Comparison of ENCODE assay signal across 22 cellular contexts in genomic region chr2:102085238-102085637, GRCh38.
"Had no signal": no experiment of that assay in that cellular context is flagged by ENCODE, and none has a peak within 500 bp of the region (broad histone marks: within the 10 kb centered on the region; RNA-seq: fewer than 3 reads in every experiment).

No MANE protein-coding gene starts in this region.

- DNase-seq: cerebellar nuclear complex; cortex of kidney; effector memory CD8-positive, alpha-beta T cell; erythroblast; esophagus squamous epithelium; foreskin melanocyte; hypothalamus; natural killer cell; pancreas; right cardiac atrium; stimulated activated CD4-positive, alpha-beta T cell treated with anti-CD3 and anti-CD28 coated beads, Interleukin-15, amount 100 ng/mL, for 24 hours; stimulated activated CD4-positive, alpha-beta T cell treated with anti-CD3 and anti-CD28 coated beads, Interleukin-2, amount 100 ng/mL, for 48 hours; stimulated activated naive CD4-positive, alpha-beta T cell treated with Interleukin-2 at 50 U/mL for 16 hours; stomach; thyroid gland had no signal

- H3K9me3 ChIP-seq: esophagus squamous epithelium, neutrophil, pancreas, stomach, thyroid gland had no signal

- ATAC-seq: effector memory CD8-positive, alpha-beta T cell; left lobe of liver; natural killer cell; right cardiac atrium had no signal

- H3K27me3 Mint-ChIP-seq: effector memory CD8-positive, alpha-beta T cell; progenitor cell of endocrine pancreas had no signal

- H3K27ac ChIP-seq: esophagus squamous epithelium, neutrophil, skin epidermis, stomach, thyroid gland had no signal

- H3K4me1 ChIP-seq: esophagus squamous epithelium had no signal

- H3K9me3 Mint-ChIP-seq: natural killer cell had no signal

- H3K4me3 Mint-ChIP-seq: effector memory CD8-positive, alpha-beta T cell; memory B cell; natural killer cell; neural crest cell had no signal

- H3K27me3 ChIP-seq: esophagus squamous epithelium, pancreas, stomach, thyroid gland had no signal

- H3K36me3 ChIP-seq: esophagus squamous epithelium, neutrophil, pancreas, stomach, thyroid gland had no signal

- H3K4me3 ChIP-seq: esophagus squamous epithelium, lung, pancreas, skin epidermis, stomach, thyroid gland had no signal

- H3K27ac Mint-ChIP-seq: effector memory CD8-positive, alpha-beta T cell; memory B cell; natural killer cell had no signal

- H3K4me1 Mint-ChIP-seq: neural crest cell had no signal

- H3K36me3 Mint-ChIP-seq: memory B cell had no signal
